ENCODE assay signal across 8 cellular contexts in genomic region chr5:1386274-1386717, GRCh38. TPM values are rescaled to one million over a fixed set of nuclear protein-coding genes. Genes with fewer than 3 reads are reported as not detected.
DNase-seq lines count a peak whose midpoint lies in the region; ATAC-seq, FAIRE-seq and TF ChIP-seq lines count a peak whose summit lies in the region.

No MANE protein-coding gene starts in this region.

- H3K27me3 ChIP-seq in psoas muscle (ENCODE audit: insufficient read depth in 3 of 3, low read length in 2 of 3) = peaks cover 0 to 72% (median 20%) of the 10 kb centered on the region in 3 donors

- CTCF ChIA-PET in activated naive CD4-positive, alpha-beta T cell treated with anti-CD3 and anti-CD28 coated beads, Interleukin-2, amount 10 ng/mL, durations not matched to agents 7 days and 5 days (lab: Charles Lee) = interaction anchor here (0.6 kb wide), 1 partner anchor 215 kb away, joined by 3 read pairs; no protein-coding TSS in a partner anchor

- H3K9me3 Mint-ChIP-seq in activated naive CD4-positive, alpha-beta T cell treated with anti-CD3 and anti-CD28 coated beads, Interleukin-2, amount 10 ng/mL, durations not matched to agents 7 days and 5 days = no peaks in the 10 kb centered on the region

- H3K36me3 Mint-ChIP-seq in activated naive CD4-positive, alpha-beta T cell treated with anti-CD3 and anti-CD28 coated beads, Interleukin-2, amount 10 ng/mL, durations not matched to agents 7 days and 5 days = no peaks in the 10 kb centered on the region

- no peak for TF ChIP-seq CTCF in psoas muscle (IDR thresholded peaks at IDR 0.05)

- H3K4me1 ChIP-seq in psoas muscle = no peaks in the 10 kb centered on the region

- no peak for FAIRE-seq in urothelium cell line (lab: Jason Lieb, UNC)

- peak overlapping the region; percentile 74 for H3K4me3 ChIP-seq in psoas muscle

- H3K4me3 Mint-ChIP-seq in activated naive CD4-positive, alpha-beta T cell treated with anti-CD3 and anti-CD28 coated beads, Interleukin-2, amount 10 ng/mL, durations not matched to agents 7 days and 5 days = peak overlapping the region; percentile 97

- intact Hi-C loops in left cardiac atrium (cut with DNase I) = loop anchor here in 1 of 2 donors (10.0 kb wide), 1 partner anchor 259 kb away; no protein-coding TSS in a partner anchor
- intact Hi-C loops in psoas muscle (cut with DNase I) = loop anchor here in 1 of 2 donors (10.0 kb wide), 1 partner anchor 259 kb away; no protein-coding TSS in a partner anchor

- peak; percentile 64 for ATAC-seq in GM19035 (IDR thresholded peaks at IDR 0.05; ENCODE audit: unreplicated experiment)
- peak; percentile 40 for ATAC-seq in HG03432 (IDR thresholded peaks at IDR 0.05; ENCODE audit: unreplicated experiment)
- peak; percentile 57 to 74 for ATAC-seq in left cardiac atrium
- peak; percentile 55 to 81 (median 64) for ATAC-seq in psoas muscle

- peak; percentile 72 for DNase-seq in AG08396 (ENCODE audit: low spot score)
- peak; percentile 63 for DNase-seq in RKO (ENCODE audit: low spot score)
- DNase-seq in activated naive CD4-positive, alpha-beta T cell treated with anti-CD3 and anti-CD28 coated beads, Interleukin-2, amount 10 ng/mL, durations not matched to agents 7 days and 5 days = peak; percentile 85
- DNase-seq in left cardiac atrium = peak; percentile 57
- peak; percentile 35 to 74 for DNase-seq in psoas muscle
- peak; percentile 63 for DNase-seq in urothelium cell line (ENCODE audit: low spot score)

- 0 to 1% (median 1%) methylated on average over 33 to 36 of the region's 36 CpGs for WGBS in psoas muscle, 3 donors

- no peaks in the 10 kb centered on the region for H3K9me3 ChIP-seq in psoas muscle

- H3K27ac ChIP-seq in psoas muscle = no peak overlapping the region

- peaks cover 21% of the 10 kb centered on the region for H3K4me1 Mint-ChIP-seq in activated naive CD4-positive, alpha-beta T cell treated with anti-CD3 and anti-CD28 coated beads, Interleukin-2, amount 10 ng/mL, durations not matched to agents 7 days and 5 days

- H3K27me3 Mint-ChIP-seq in activated naive CD4-positive, alpha-beta T cell treated with anti-CD3 and anti-CD28 coated beads, Interleukin-2, amount 10 ng/mL, durations not matched to agents 7 days and 5 days = peaks cover 42% of the 10 kb centered on the region

- H3K36me3 ChIP-seq in psoas muscle (ENCODE audit: insufficient read depth in 1 of 2, low read depth in 1 of 2) = no peaks in the 10 kb centered on the region

- H3K27ac Mint-ChIP-seq in activated naive CD4-positive, alpha-beta T cell treated with anti-CD3 and anti-CD28 coated beads, Interleukin-2, amount 10 ng/mL, durations not matched to agents 7 days and 5 days = peak overlapping the region; percentile 100

RNA-seq across cellular contexts. Expression of gene CLPTM1L, which starts 41.4 kb away (rescaled TPM):
- total RNA-seq in left cardiac atrium = 10 to 100 TPM; 46.6 to 51.7 TPM
- total RNA-seq in psoas muscle = 10 to 100 TPM; 24.9 to 37.2 (median 33.1) TPM
- 10 to 100 TPM; 24.2 to 92.4 (median 52.3) TPM for polyA plus RNA-seq in psoas muscle

RNA-seq across cellular contexts. Expression of gene SLC6A3, which starts 58.9 kb away (rescaled TPM):
- total RNA-seq in left cardiac atrium (under 1 TPM in 1 of 2 donors, not detected in 1; 0.06 TPM), psoas muscle (not detected)
- under 1 TPM in 2 of 3 donors, not detected in 1; under 0.01 to 0.01 TPM for polyA plus RNA-seq in psoas muscle
